19 cellular contexts compared by ENCODE assay signal in genomic region chr20:5731753-5732366, GRCh38. TPM values are rescaled to one million over a fixed set of nuclear protein-coding genes. Genes with fewer than 3 reads are reported as not detected.
DNase-seq lines count a peak whose midpoint lies in the region; ATAC-seq, FAIRE-seq and TF ChIP-seq lines count a peak whose summit lies in the region.
"Had no signal": no experiment of that assay in that cellular context is flagged by ENCODE, and none has a peak within 500 bp of the region (broad histone marks: within the 10 kb centered on the region; RNA-seq: fewer than 3 reads in every experiment).

No MANE protein-coding gene starts in this region.

- H3K4me3 ChIP-seq in A549 = no peak overlapping the region
- H3K4me3 ChIP-seq in OCI-LY7 (ENCODE audit: low read depth, low read length, poor library complexity, severe bottlenecking) = no peak overlapping the region
- H3K4me3 ChIP-seq: pancreas, Peyer's patch, thoracic aorta had no signal

- no peak for TF ChIP-seq POLR2A in A549 (IDR thresholded peaks at IDR 0.05; ENCODE audit: low read length)

- intact Hi-C loops in OCI-LY7 (cut with micrococcal nuclease; ENCODE audit: unreplicated experiment) = no loop called here

- H3K4me1 ChIP-seq in A549 = peaks cover 50% of the 10 kb centered on the region
- H3K4me1 ChIP-seq in OCI-LY7 (ENCODE audit: insufficient read depth, low read length, poor library complexity, severe bottlenecking) = peaks cover 32% of the 10 kb centered on the region
- H3K4me1 ChIP-seq: pancreas had no signal

- 80% methylated on average over 6 of the region's 6 CpGs for WGBS in A549 (ENCODE audit: missing lambda C conversion rate)

- peak overlapping the region; percentile 19; the same call in 1 of the 2 replicates for H2AFZ ChIP-seq in OCI-LY7 (ENCODE audit: low read length)

- H3K4me2 ChIP-seq in A549 (no peak overlapping the region), OCI-LY7 (ENCODE audit: low read length) (no peak overlapping the region; the same call in 1 of the 2 replicates)
- H3K4me2 ChIP-seq: KMS-11 had no signal

- POLR2A ChIA-PET in A549 (lab: Yijun Ruan, JAX) (no interaction called here), OCI-LY7 (lab: Charles Lee) (interaction anchor here (0.5 to 2.0 kb wide), 3 partner anchors 11 to 117 kb away, joined by 3 to 5 read pairs (median 4); no protein-coding TSS in a partner anchor)
- POLR2A ChIA-PET in activated CD8-positive, alpha-beta T cell treated with anti-CD3 and anti-CD28 coated beads, Interleukin-2, amount 10 ng/mL, durations not matched to agents 7 days and 5 days (lab: Charles Lee) = interaction anchor here (0.6 kb wide), 1 partner anchor 10 kb away, joined by 3 read pairs; no protein-coding TSS in a partner anchor

- no peaks in the 10 kb centered on the region for H3K36me3 ChIP-seq in OCI-LY7 (ENCODE audit: insufficient read depth, low read length)
- H3K36me3 ChIP-seq: pancreas, Peyer's patch, thoracic aorta had no signal

- DNase-seq in A549 (ENCODE audit: low read depth in 1 of 2, low spot score in 1 of 2) (no peak), OCI-LY7 (ENCODE audit: low spot score) (no peak), fibroblast of peridontal ligament (ENCODE audit: extremely low read depth) (peak; percentile 8), nephron progenitor cell (no peak), GM03348 (ENCODE audit: low spot score) (no peak)
- DNase-seq in activated CD8-positive, alpha-beta memory T cell treated with anti-CD3 and anti-CD28 coated beads, Interleukin-2, amount 50 U/mL, for 4 hours = no peak
- no peak for DNase-seq in activated CD8-positive, alpha-beta T cell treated with anti-CD3 and anti-CD28 coated beads, Interleukin-2, amount 10 ng/mL, durations not matched to agents 7 days and 5 days
- DNase-seq: activated effector memory CD4-positive, alpha-beta T cell treated with anti-CD3 and anti-CD28 coated beads, Interleukin-2, amount 50 U/mL, for 16 hours; effector CD4-positive, alpha-beta T cell; foreskin melanocyte; NCI-H1694; NCI-H446; pancreas; Peyer's patch had no signal

- H3K27ac ChIP-seq in A549 (peak overlapping the region; percentile 56 to 91), OCI-LY7 (ENCODE audit: low read depth, low read length, poor library complexity, severe bottlenecking) (no peak overlapping the region)
- H3K27ac ChIP-seq: KMS-11, pancreas, thoracic aorta had no signal

- H3K27ac Mint-ChIP-seq in nephron progenitor cell = peak overlapping the region; percentile 67
- no peak overlapping the region for H3K27ac Mint-ChIP-seq in stimulated activated memory B cell treated with anti-CD40 and anti-IgM and Interleukin-4, amounts not matched to agents 10 μg/mL and 1 μg/mL and 100 μg/mL, for 72 hours
- no peak overlapping the region for H3K27ac Mint-ChIP-seq in activated CD8-positive, alpha-beta T cell treated with anti-CD3 and anti-CD28 coated beads, Interleukin-2, amount 10 ng/mL, durations not matched to agents 7 days and 5 days
- H3K27ac Mint-ChIP-seq: WTC11 had no signal

- no peak for TF ChIP-seq EP300 in A549 (IDR thresholded peaks at IDR 0.05)

- H3K27me3 Mint-ChIP-seq in nephron progenitor cell (ENCODE audit: low read depth, poor library complexity) = peaks cover 20% of the 10 kb centered on the region
- peaks cover 99% of the 10 kb centered on the region for H3K27me3 Mint-ChIP-seq in stimulated activated memory B cell treated with anti-CD40 and anti-IgM and Interleukin-4, amounts not matched to agents 10 μg/mL and 1 μg/mL and 100 μg/mL, for 72 hours
- peaks cover 7% of the 10 kb centered on the region for H3K27me3 Mint-ChIP-seq in activated CD8-positive, alpha-beta T cell treated with anti-CD3 and anti-CD28 coated beads, Interleukin-2, amount 10 ng/mL, durations not matched to agents 7 days and 5 days (ENCODE audit: low read depth)

- peak; percentile 29 to 35; a peak in 4 of 6 replicates for ATAC-seq in A549
- no peak for ATAC-seq in stimulated activated memory B cell treated with anti-CD40 and anti-IgM and Interleukin-4, amounts not matched to agents 10 μg/mL and 1 μg/mL and 100 μg/mL, for 72 hours
- ATAC-seq in activated CD8-positive, alpha-beta T cell treated with anti-CD3 and anti-CD28 coated beads, Interleukin-2, amount 10 ng/mL, durations not matched to agents 7 days and 5 days = no peak
- ATAC-seq: pancreas, WTC11 had no signal

- TF ChIP-seq RAD21 in A549 (conservative IDR thresholded peaks at IDR 0.05 in 1 of 2, IDR thresholded peaks at IDR 0.05 in 1 of 2) = no peak

- no peak overlapping the region for H3K4me3 Mint-ChIP-seq in nephron progenitor cell
- H3K4me3 Mint-ChIP-seq in stimulated activated memory B cell treated with anti-CD40 and anti-IgM and Interleukin-4, amounts not matched to agents 10 μg/mL and 1 μg/mL and 100 μg/mL, for 72 hours = no peak overlapping the region
- no peak overlapping the region for H3K4me3 Mint-ChIP-seq in activated CD8-positive, alpha-beta T cell treated with anti-CD3 and anti-CD28 coated beads, Interleukin-2, amount 10 ng/mL, durations not matched to agents 7 days and 5 days
- H3K4me3 Mint-ChIP-seq: WTC11 had no signal

- no peaks in the 10 kb centered on the region for H3K9me3 Mint-ChIP-seq in nephron progenitor cell
- H3K9me3 Mint-ChIP-seq in stimulated activated memory B cell treated with anti-CD40 and anti-IgM and Interleukin-4, amounts not matched to agents 10 μg/mL and 1 μg/mL and 100 μg/mL, for 72 hours = peaks cover 4% of the 10 kb centered on the region
- H3K9me3 Mint-ChIP-seq in activated CD8-positive, alpha-beta T cell treated with anti-CD3 and anti-CD28 coated beads, Interleukin-2, amount 10 ng/mL, durations not matched to agents 7 days and 5 days (ENCODE audit: insufficient read depth) = no peaks in the 10 kb centered on the region

- no peaks in the 10 kb centered on the region for H3K9me2 ChIP-seq in OCI-LY7 (ENCODE audit: insufficient read depth, low read length)

- CTCF ChIA-PET in A549 (lab: Yijun Ruan, JAX) (interaction anchor here (0.8 to 1.2 kb wide), 3 partner anchors 36 to 57 kb away, joined by 3 to 5 read pairs (median 4); no protein-coding TSS in a partner anchor), OCI-LY7 (lab: Charles Lee; ENCODE audit: unreplicated experiment) (no interaction called here)
- CTCF ChIA-PET in activated CD8-positive, alpha-beta T cell treated with anti-CD3 and anti-CD28 coated beads, Interleukin-2, amount 10 ng/mL, durations not matched to agents 7 days and 5 days (lab: Charles Lee) = no interaction called here

- peaks cover 7% of the 10 kb centered on the region for H3K4me1 Mint-ChIP-seq in nephron progenitor cell
- H3K4me1 Mint-ChIP-seq in stimulated activated memory B cell treated with anti-CD40 and anti-IgM and Interleukin-4, amounts not matched to agents 10 μg/mL and 1 μg/mL and 100 μg/mL, for 72 hours = peaks cover 9% of the 10 kb centered on the region
- peaks cover under 1% of the 10 kb centered on the region for H3K4me1 Mint-ChIP-seq in activated CD8-positive, alpha-beta T cell treated with anti-CD3 and anti-CD28 coated beads, Interleukin-2, amount 10 ng/mL, durations not matched to agents 7 days and 5 days (ENCODE audit: low read depth)
- H3K4me1 Mint-ChIP-seq: WTC11 had no signal

- BruUV-seq in OCI-LY7 (replicated peaks; lab: Mats Ljungman, UMichigan) = no TSS peak

- no peaks in the 10 kb centered on the region for H3K79me2 ChIP-seq in OCI-LY7 (ENCODE audit: insufficient read depth, low read depth, low read length)

- peak; percentile 67 for FAIRE-seq in A549 (lab: Jason Lieb, UNC)
- FAIRE-seq: GM12892, pancreas had no signal

- H3K36me3 Mint-ChIP-seq in nephron progenitor cell (ENCODE audit: low read depth) = no peaks in the 10 kb centered on the region
- no peaks in the 10 kb centered on the region for H3K36me3 Mint-ChIP-seq in stimulated activated memory B cell treated with anti-CD40 and anti-IgM and Interleukin-4, amounts not matched to agents 10 μg/mL and 1 μg/mL and 100 μg/mL, for 72 hours
- H3K36me3 Mint-ChIP-seq in activated CD8-positive, alpha-beta T cell treated with anti-CD3 and anti-CD28 coated beads, Interleukin-2, amount 10 ng/mL, durations not matched to agents 7 days and 5 days (ENCODE audit: low read depth) = no peaks in the 10 kb centered on the region
- H3K36me3 Mint-ChIP-seq: WTC11 had no signal

- no peaks in the 10 kb centered on the region for H4K20me1 ChIP-seq in OCI-LY7 (ENCODE audit: insufficient read depth, low read length)

- H3K9me3 ChIP-seq in A549 (peaks cover 5% of the 10 kb centered on the region), OCI-LY7 (ENCODE audit: low read length) (no peaks in the 10 kb centered on the region; the same call in 1 of the 2 replicates)
- H3K9me3 ChIP-seq: pancreas, Peyer's patch, thoracic aorta had no signal

- no peak for TF ChIP-seq CTCF in A549 (IDR thresholded peaks at IDR 0.05)
- TF ChIP-seq CTCF in OCI-LY7 (conservative IDR thresholded peaks at IDR 0.05; ENCODE audit: low read length) = no peak
- no peak for TF ChIP-seq CTCF in nephron progenitor cell (IDR thresholded peaks at IDR 0.05)

TF ChIP-seq in A549, 52 proteins besides CTCF, POLR2A, EP300 and RAD21 (continues in another document):
- TF ChIP-seq ZNF302 (CRISPR knock-in tag; IDR thresholded peaks at IDR 0.05) = no peak
- TF ChIP-seq ELK1 (IDR thresholded peaks at IDR 0.05; ENCODE audit: low read depth, low read length) = no peak
- no peak for TF ChIP-seq MAZ (IDR thresholded peaks at IDR 0.05; ENCODE audit: borderline replicate concordance, low read depth, low read length)
- TF ChIP-seq FOSL2 (IDR thresholded peaks at IDR 0.05) = no peak
- no peak for TF ChIP-seq FOSL2 (CRISPR knock-in tag; IDR thresholded peaks at IDR 0.05)
- no peak for TF ChIP-seq EHMT2 (IDR thresholded peaks at IDR 0.05; ENCODE audit: low read depth)
- no peak for TF ChIP-seq CHD2 (IDR thresholded peaks at IDR 0.05; ENCODE audit: low read length, partially characterized antibody)
- TF ChIP-seq CBX8 (IDR thresholded peaks at IDR 0.05) = no peak

RNA-seq across cellular contexts. Expression of gene SHLD1, which starts 18.3 kb away (rescaled TPM):
- 17.4 and 18.4 TPM in 2 replicates for polyA plus RNA-seq in A549 (2011; rRNA removed)
- polyA plus RNA-seq in A549 (2012; cell fraction: cytosol; rRNA removed) = 5.6 TPM in 2 replicates
- polyA plus RNA-seq in A549 (2012; cell fraction: nucleus; rRNA removed) = 2.2 and 3.3 TPM in 2 replicates
- polyA plus RNA-seq in A549 (2017; fragmentation: RNase III; extraction: RNeasy Plus Mini Kit Qiagen cat#74134 plus additional on column Dnase treatment) = 6.1 to 7.3 TPM (median 6.5 TPM) in 3 replicates
- polyA minus RNA-seq in A549 (2011; rRNA and poly(A)+ RNA removed) = 7.9 and 8.9 TPM in 2 replicates
- 19.4 and 29.6 TPM in 2 replicates for total RNA-seq in OCI-LY7 (2014; rRNA removed; shearing (Covaris generic))
- total RNA-seq in OCI-LY7 (2022) = 31.2 and 31.5 TPM in 2 replicates
- 1 to 10 TPM; 7.0 to 7.9 TPM for total RNA-seq in activated CD8-positive, alpha-beta T cell treated with anti-CD3 and anti-CD28 coated beads, Interleukin-2, amount 10 ng/mL, durations not matched to agents 7 days and 5 days

Comparison
In these comparisons a context has a peak if more than half of its experiments do, and no peak if none do; other contexts are left out.
1. ATAC-seq: peak in A549 (2 of 2); none in stimulated activated memory B cell treated with anti-CD40 and anti-IgM and Interleukin-4, amounts not matched to agents 10 μg/mL and 1 μg/mL and 100 μg/mL, for 72 hours (single experiment) and activated CD8-positive, alpha-beta T cell treated with anti-CD3 and anti-CD28 coated beads, Interleukin-2, amount 10 ng/mL, durations not matched to agents 7 days and 5 days (single experiment).